ENCODE assay signal across 8 cellular contexts in the genomic region with DNA sequence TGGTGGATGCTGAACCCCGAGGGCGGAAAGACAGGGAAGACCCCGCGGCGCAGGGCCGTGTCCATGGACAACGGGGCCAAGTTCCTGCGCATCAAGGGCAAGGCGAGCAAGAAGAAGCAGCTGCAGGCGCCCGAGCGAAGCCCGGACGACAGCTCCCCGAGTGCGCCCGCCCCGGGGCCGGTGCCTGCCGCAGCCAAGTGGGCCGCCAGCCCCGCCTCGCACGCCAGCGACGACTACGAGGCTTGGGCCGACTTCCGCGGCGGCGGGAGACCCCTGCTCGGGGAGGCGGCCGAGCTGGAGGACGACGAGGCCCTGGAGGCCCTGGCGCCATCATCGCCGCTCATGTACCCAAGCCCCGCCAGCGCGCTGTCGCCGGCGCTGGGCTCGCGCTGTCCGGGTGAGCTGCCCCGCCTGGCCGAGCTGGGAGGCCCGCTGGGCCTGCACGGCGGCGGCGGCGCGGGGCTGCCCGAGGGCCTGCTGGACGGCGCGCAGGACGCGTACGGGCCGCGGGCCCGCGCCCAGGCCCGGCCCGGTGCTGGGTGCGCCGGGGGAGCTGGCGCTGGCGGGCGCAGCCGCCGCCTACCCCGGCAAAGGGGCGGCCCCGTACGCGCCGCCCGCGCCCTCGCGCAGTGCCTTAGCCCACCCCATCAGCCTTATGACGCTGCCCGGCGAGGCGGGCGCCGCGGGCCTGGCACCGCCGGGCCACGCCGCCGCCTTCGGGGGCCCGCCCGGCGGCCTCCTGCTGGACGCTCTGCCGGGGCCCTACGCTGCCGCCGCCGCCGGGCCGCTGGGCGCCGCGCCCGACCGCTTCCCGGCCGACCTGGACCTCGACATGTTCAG. TPM values are rescaled to one million over a fixed set of nuclear protein-coding genes. Genes with fewer than 3 reads are reported as not detected.
DNase-seq lines count a peak whose midpoint lies in the region; ATAC-seq and TF ChIP-seq lines count a peak whose summit lies in the region.

No MANE protein-coding gene starts in this region.

- H3K36me3 Mint-ChIP-seq in activated T-helper 2 cell treated with anti-CD3 and anti-CD28 coated beads, Interferon-gamma antibody, Interleukin-2, Interleukin-4, amounts not matched to agents 10 μg/mL and 5 μg/mL and 100 μg/mL, durations not matched to agents 14 hours and 24 hours and 36 hours (ENCODE audit: low read depth) = no peaks in the 10 kb centered on the region

- H3K27ac Mint-ChIP-seq in activated T-helper 2 cell treated with anti-CD3 and anti-CD28 coated beads, Interferon-gamma antibody, Interleukin-2, Interleukin-4, amounts not matched to agents 10 μg/mL and 5 μg/mL and 100 μg/mL, durations not matched to agents 14 hours and 24 hours and 36 hours = no peak overlapping the region

- peaks cover 7% of the 10 kb centered on the region for H3K4me1 Mint-ChIP-seq in activated T-helper 2 cell treated with anti-CD3 and anti-CD28 coated beads, Interferon-gamma antibody, Interleukin-2, Interleukin-4, amounts not matched to agents 10 μg/mL and 5 μg/mL and 100 μg/mL, durations not matched to agents 14 hours and 24 hours and 36 hours (ENCODE audit: low read depth)

- intact Hi-C loops in activated T-helper 2 cell treated with anti-CD3 and anti-CD28 coated beads, Interferon-gamma antibody, Interleukin-2, Interleukin-4, amounts not matched to agents 10 μg/mL and 5 μg/mL and 100 μg/mL, durations not matched to agents 14 hours and 24 hours and 36 hours (cut with micrococcal nuclease) = loop anchor here (2.0 kb wide), 1 partner anchor 15 kb away; no protein-coding TSS in a partner anchor

- no peaks in the 10 kb centered on the region for H3K9me3 Mint-ChIP-seq in activated T-helper 2 cell treated with anti-CD3 and anti-CD28 coated beads, Interferon-gamma antibody, Interleukin-2, Interleukin-4, amounts not matched to agents 10 μg/mL and 5 μg/mL and 100 μg/mL, durations not matched to agents 14 hours and 24 hours and 36 hours

- peaks cover 63% of the 10 kb centered on the region for H3K27me3 Mint-ChIP-seq in activated T-helper 2 cell treated with anti-CD3 and anti-CD28 coated beads, Interferon-gamma antibody, Interleukin-2, Interleukin-4, amounts not matched to agents 10 μg/mL and 5 μg/mL and 100 μg/mL, durations not matched to agents 14 hours and 24 hours and 36 hours (ENCODE audit: low read depth)

- ATAC-seq in omental fat pad (ENCODE audit: low FRiP score) (peak; percentile 77), GM19467 (IDR thresholded peaks at IDR 0.05; ENCODE audit: unreplicated experiment) (no peak)

- H3K4me3 ChIP-seq in foreskin fibroblast (ENCODE audit: low read depth in 1 of 2, low read length in 2 of 2) = peak overlapping the region; percentile 40

- peak overlapping the region; percentile 66 for H3K4me3 Mint-ChIP-seq in activated T-helper 2 cell treated with anti-CD3 and anti-CD28 coated beads, Interferon-gamma antibody, Interleukin-2, Interleukin-4, amounts not matched to agents 10 μg/mL and 5 μg/mL and 100 μg/mL, durations not matched to agents 14 hours and 24 hours and 36 hours (ENCODE audit: low read depth)

- TF ChIP-seq CTCF in foreskin fibroblast (IDR thresholded peaks at IDR 0.05; ENCODE audit: low read depth, low read length) (no peak), omental fat pad (IDR thresholded peaks at IDR 0.05) (no peak)

- peak; percentile 54 for DNase-seq in stimulated activated CD4-positive, alpha-beta T cell treated with anti-CD3 and anti-CD28 coated beads, Interleukin-15, amount 100 ng/mL, for 24 hours
- DNase-seq in stimulated activated CD4-positive, alpha-beta T cell treated with anti-CD3 and anti-CD28 coated beads, Interleukin-1b, Interleukin-23, amount 100 ng/mL, for 48 hours = no peak
- DNase-seq in activated T-helper 2 cell treated with anti-CD3 and anti-CD28 coated beads, Interferon-gamma antibody, Interleukin-2, Interleukin-4, amounts not matched to agents 10 μg/mL and 5 μg/mL and 100 μg/mL, durations not matched to agents 14 hours and 24 hours and 36 hours (ENCODE audit: low spot score) = no peak
- DNase-seq in foreskin fibroblast (peak; percentile 66 to 72), omental fat pad (ENCODE audit: low spot score) (no peak), MV-4-11 (lab: John Stamatoyannopoulos, UW) (no peak), GDM1 (lab: John Stamatoyannopoulos, UW) (no peak)

RNA-seq across cellular contexts. Expression of a gene that starts 20.7 kb away (rescaled TPM):
- total RNA-seq in activated T-helper 2 cell treated with anti-CD3 and anti-CD28 coated beads, Interferon-gamma antibody, Interleukin-2, Interleukin-4, amounts not matched to agents 10 μg/mL and 5 μg/mL and 100 μg/mL, durations not matched to agents 14 hours and 24 hours and 36 hours = 0.11 and 0.16 TPM in 2 replicates
- under 1 TPM in 3 of 4 donors, not detected in 1; 0.12 to 0.93 (median 0.31) TPM for total RNA-seq in omental fat pad

Comparison
In these comparisons a context has a peak if more than half of its experiments do, and no peak if none do; other contexts are left out.
1. DNase-seq: peak in stimulated activated CD4-positive, alpha-beta T cell treated with anti-CD3 and anti-CD28 coated beads, Interleukin-15, amount 100 ng/mL, for 24 hours (single experiment) and foreskin fibroblast (2 of 2); none in stimulated activated CD4-positive, alpha-beta T cell treated with anti-CD3 and anti-CD28 coated beads, Interleukin-1b, Interleukin-23, amount 100 ng/mL, for 48 hours (single experiment), activated T-helper 2 cell treated with anti-CD3 and anti-CD28 coated beads, Interferon-gamma antibody, Interleukin-2, Interleukin-4, amounts not matched to agents 10 μg/mL and 5 μg/mL and 100 μg/mL, durations not matched to agents 14 hours and 24 hours and 36 hours (single experiment), omental fat pad (single experiment), MV-4-11 (single experiment) and GDM1 (single experiment).